ENCODE assay signal across 15 cellular contexts in genomic region chr19:29445246-29445645, GRCh38.
DNase-seq lines count a peak whose midpoint lies in the region; ATAC-seq, FAIRE-seq and TF ChIP-seq lines count a peak whose summit lies in the region.
"Had no signal": no experiment of that assay in that cellular context is flagged by ENCODE, and none has a peak within 500 bp of the region (broad histone marks: within the 10 kb centered on the region; RNA-seq: fewer than 3 reads in every experiment).

No MANE protein-coding gene starts in this region.

- TF ChIP-seq CTCF in A549 (IDR thresholded peaks at IDR 0.05) = no peak
- no peak for TF ChIP-seq CTCF in H9 (conservative IDR thresholded peaks at IDR 0.05)
- no peak for TF ChIP-seq CTCF in endodermal cell (conservative IDR thresholded peaks at IDR 0.05)
- TF ChIP-seq CTCF in type B pancreatic cell (conservative IDR thresholded peaks at IDR 0.05) = no peak

- H2BK120ac ChIP-seq in H9 (ENCODE audit: low read depth, low read length, poor library complexity, severe bottlenecking) = no peak overlapping the region

- POLR2A ChIA-PET in A549 (lab: Yijun Ruan, JAX) = no interaction called here

- H3K23me2 ChIP-seq in H9 (ENCODE audit: insufficient read length, low read depth, low read length, poor library complexity, severe bottlenecking) = no peaks in the 10 kb centered on the region

- no peak overlapping the region for H3K23ac ChIP-seq in H9 (ENCODE audit: insufficient read length, low read depth, low read length)

- H3K27ac ChIP-seq in A549 (no peak overlapping the region), H9 (ENCODE audit: insufficient read length, low read depth, low read length) (no peak overlapping the region), endodermal cell (ENCODE audit: low read depth, low read length) (no peak overlapping the region)
- H3K27ac ChIP-seq: C4-2B had no signal

- no peak for TF ChIP-seq RAD21 in A549 (conservative IDR thresholded peaks at IDR 0.05 in 1 of 2, IDR thresholded peaks at IDR 0.05 in 1 of 2)

- no peak overlapping the region for H3K56ac ChIP-seq in H9 (ENCODE audit: insufficient read length, low read depth, low read length)

- no peak overlapping the region for H3K4me3 ChIP-seq in A549
- no peak overlapping the region for H3K4me3 ChIP-seq in endodermal cell (ENCODE audit: low read length)
- H3K4me3 ChIP-seq: HAP-1 had no signal

- no peak overlapping the region for H3T11ph ChIP-seq in H9 (ENCODE audit: low read length)

- ATAC-seq in A549 (no peak), GM19467 (IDR thresholded peaks at IDR 0.05; ENCODE audit: unreplicated experiment) (no peak)

- H3K36me3 Mint-ChIP-seq in H9 (ENCODE audit: insufficient read depth in 1 of 3, low read depth in 3 of 3) (peaks cover 0 to 3% (median 0%) of the 10 kb centered on the region in 3 experiments; a peak in 2 of 7 replicates), endodermal cell (ENCODE audit: low read depth) (no peaks in the 10 kb centered on the region), type B pancreatic cell (no peaks in the 10 kb centered on the region)
- no peaks in the 10 kb centered on the region for H3K36me3 Mint-ChIP-seq in activated naive CD8-positive, alpha-beta T cell treated with anti-CD3 and anti-CD28 coated beads for 36 hours

- no peak overlapping the region for H3K4me2 ChIP-seq in A549
- no peak overlapping the region for H3K4me2 ChIP-seq in H9 (ENCODE audit: insufficient read depth, insufficient read length, low read length)

- H3K9me3 Mint-ChIP-seq in H9 = peaks cover 11 to 13% of the 10 kb centered on the region in 2 experiments
- H3K9me3 Mint-ChIP-seq in endodermal cell = peaks cover 14% of the 10 kb centered on the region
- no peaks in the 10 kb centered on the region for H3K9me3 Mint-ChIP-seq in type B pancreatic cell
- H3K9me3 Mint-ChIP-seq in activated naive CD8-positive, alpha-beta T cell treated with anti-CD3 and anti-CD28 coated beads for 36 hours = peaks cover 3% of the 10 kb centered on the region
- H3K9me3 Mint-ChIP-seq: CD4-positive, alpha-beta T cell had no signal

- H3K36me3 ChIP-seq in endodermal cell (ENCODE audit: control insufficient read depth, insufficient read depth, low read length) = no peaks in the 10 kb centered on the region
- H3K36me3 ChIP-seq: HAP-1 had no signal

- TF ChIP-seq EP300 in A549 (IDR thresholded peaks at IDR 0.05) = no peak

- CTCF ChIA-PET in A549 (lab: Yijun Ruan, JAX) = interaction anchor here (0.8 to 1.0 kb wide), 2 partner anchors 12 to 15 kb away, joined by 3 to 4 read pairs; no protein-coding TSS in a partner anchor

- H3K4ac ChIP-seq in H9 (ENCODE audit: low read depth, low read length) = no peak overlapping the region

- H4K91ac ChIP-seq in H9 (ENCODE audit: insufficient read length, low read depth, low read length) = no peak overlapping the region

- FAIRE-seq in A549 (lab: Jason Lieb, UNC) = peak; percentile 18
- FAIRE-seq: A204.1, H1 had no signal

- H3K14ac ChIP-seq in H9 (ENCODE audit: insufficient read depth, low read length) = no peak overlapping the region

- no peaks in the 10 kb centered on the region for H4K20me1 ChIP-seq in H9 (ENCODE audit: control insufficient read depth, insufficient read depth, insufficient read length)

- under 1% methylated on average over 4 of the region's 4 CpGs for WGBS in A549 (ENCODE audit: missing lambda C conversion rate)
- no CpG with 5 or more reads among the region's 4 CpGs for WGBS in H9 (ENCODE audit: extremely low coverage, insufficient read length, low lambda C conversion rate)
- 84 to 96% methylated on average over 3 to 4 of the region's 4 CpGs for WGBS in endodermal cell (ENCODE audit: insufficient coverage in 1 of 2, insufficient read length in 1 of 2), 2 experiments

- H3K18ac ChIP-seq in H9 (ENCODE audit: insufficient read length, low read depth, low read length) = no peak overlapping the region

- H2BK20ac ChIP-seq in H9 (ENCODE audit: low read depth, low read length, poor library complexity, severe bottlenecking) = no peak overlapping the region

- H3K79me1 ChIP-seq in H9 (ENCODE audit: insufficient read depth, low read depth, low read length, poor library complexity, severe bottlenecking) = no peaks in the 10 kb centered on the region

- H2AK5ac ChIP-seq in H9 (ENCODE audit: insufficient read length, low read length) = no peak overlapping the region

- H3K27me3 Mint-ChIP-seq in H9 (ENCODE audit: low read depth) (peaks cover 31% of the 10 kb centered on the region), endodermal cell (ENCODE audit: insufficient read depth) (peaks cover 8% of the 10 kb centered on the region), type B pancreatic cell (peaks cover 30% of the 10 kb centered on the region)
- H3K27me3 Mint-ChIP-seq in activated naive CD8-positive, alpha-beta T cell treated with anti-CD3 and anti-CD28 coated beads for 36 hours = peaks cover 18% of the 10 kb centered on the region

- TF ChIP-seq POLR2A in A549 (IDR thresholded peaks at IDR 0.05; ENCODE audit: low read length) = no peak

- H3K4me3 Mint-ChIP-seq in H9 = no peak overlapping the region
- no peak overlapping the region for H3K4me3 Mint-ChIP-seq in endodermal cell
- H3K4me3 Mint-ChIP-seq in type B pancreatic cell = no peak overlapping the region
- H3K4me3 Mint-ChIP-seq in activated naive CD8-positive, alpha-beta T cell treated with anti-CD3 and anti-CD28 coated beads for 36 hours = no peak overlapping the region
- H3K4me3 Mint-ChIP-seq: CD4-positive, alpha-beta T cell had no signal

- H2BK12ac ChIP-seq in H9 (ENCODE audit: insufficient read length, low read depth, low read length) = no peak overlapping the region

- H3K27ac Mint-ChIP-seq in H9 (peak overlapping the region in 1 of 3 experiments; percentile 68; a peak in 2 of 7 replicates), endodermal cell (no peak overlapping the region), type B pancreatic cell (no peak overlapping the region)
- H3K27ac Mint-ChIP-seq in activated naive CD8-positive, alpha-beta T cell treated with anti-CD3 and anti-CD28 coated beads for 36 hours = no peak overlapping the region
- H3K27ac Mint-ChIP-seq: CD4-positive, alpha-beta T cell had no signal

- no peak overlapping the region for H4K8ac ChIP-seq in H9 (replicated peaks; ENCODE audit: insufficient read length, low read depth, low read length)

- no peaks in the 10 kb centered on the region for H3K79me2 ChIP-seq in H9 (ENCODE audit: insufficient read depth, low read length)

- no peaks in the 10 kb centered on the region for H3K9me3 ChIP-seq in A549
- no peaks in the 10 kb centered on the region for H3K9me3 ChIP-seq in H9 (ENCODE audit: control insufficient read depth, low read depth, low read length)
- no peaks in the 10 kb centered on the region for H3K9me3 ChIP-seq in endodermal cell (ENCODE audit: control insufficient read depth, low read length)
- H3K9me3 ChIP-seq: HAP-1 had no signal

- H3K9ac ChIP-seq in H9 (ENCODE audit: extremely low read depth, insufficient read length, low read length) (no peak overlapping the region), endodermal cell (ENCODE audit: extremely low read depth, low read length, poor library complexity, severe bottlenecking) (no peak overlapping the region)

- no peak overlapping the region for H4K5ac ChIP-seq in H9 (ENCODE audit: insufficient read length, low read depth, low read length)

- H3K4me1 ChIP-seq in A549 (no peaks in the 10 kb centered on the region), H9 (ENCODE audit: insufficient read depth, low read length) (no peaks in the 10 kb centered on the region), endodermal cell (ENCODE audit: control insufficient read depth, insufficient read depth, low read length) (no peaks in the 10 kb centered on the region)
- H3K4me1 ChIP-seq: HAP-1 had no signal

- no peaks in the 10 kb centered on the region for H3K27me3 ChIP-seq in H9 (ENCODE audit: insufficient read depth, low read length)
- no peaks in the 10 kb centered on the region for H3K27me3 ChIP-seq in endodermal cell (ENCODE audit: control insufficient read depth, insufficient read depth, low read length, poor library complexity, severe bottlenecking)

- no peak overlapping the region for H2BK15ac ChIP-seq in H9 (ENCODE audit: low read depth, low read length)

- DNase-seq in A549 (ENCODE audit: low read depth in 1 of 2, low spot score in 1 of 2) (no peak), H9 (peak; percentile 2), endodermal cell (peak; percentile 9), type B pancreatic cell (ENCODE audit: extremely low spot score, unreplicated experiment) (peak; percentile 6), mesenteric fat pad (ENCODE audit: low spot score) (no peak)
- no peak for DNase-seq in activated naive CD8-positive, alpha-beta T cell treated with anti-CD3 and anti-CD28 coated beads for 36 hours
- DNase-seq: AML-193; CD4-positive, alpha-beta T cell; DMS79 treated with DMSO at 0.1 percent for 48 hours; GF-D8 had no signal

- H2AFZ ChIP-seq in H9 (ENCODE audit: low read length) = no peak overlapping the region

- H3K4me1 Mint-ChIP-seq in H9 (no peaks in the 10 kb centered on the region), endodermal cell (no peaks in the 10 kb centered on the region), type B pancreatic cell (ENCODE audit: unreplicated experiment) (no peaks in the 10 kb centered on the region)
- H3K4me1 Mint-ChIP-seq in activated naive CD8-positive, alpha-beta T cell treated with anti-CD3 and anti-CD28 coated beads for 36 hours = no peaks in the 10 kb centered on the region

- no peak overlapping the region for H2BK5ac ChIP-seq in H9 (ENCODE audit: insufficient read length, low read length)

TF ChIP-seq in A549, 52 proteins besides CTCF, POLR2A, EP300 and RAD21:
- no peak for TF ChIP-seq NFE2L2 (conservative IDR thresholded peaks at IDR 0.05; ENCODE audit: low read length)
- peak; percentile 66 for TF ChIP-seq MAFK (IDR thresholded peaks at IDR 0.05; ENCODE audit: partially characterized antibody)

Comparison
In these comparisons a context has a peak if more than half of its experiments do, and no peak if none do; other contexts are left out.
1. DNase-seq: peak in H9 (single experiment), endodermal cell (single experiment) and type B pancreatic cell (single experiment); none in A549 (0 of 2), activated naive CD8-positive, alpha-beta T cell treated with anti-CD3 and anti-CD28 coated beads for 36 hours (single experiment) and mesenteric fat pad (single experiment).